14 cellular contexts compared by ENCODE assay signal in the genomic region with DNA sequence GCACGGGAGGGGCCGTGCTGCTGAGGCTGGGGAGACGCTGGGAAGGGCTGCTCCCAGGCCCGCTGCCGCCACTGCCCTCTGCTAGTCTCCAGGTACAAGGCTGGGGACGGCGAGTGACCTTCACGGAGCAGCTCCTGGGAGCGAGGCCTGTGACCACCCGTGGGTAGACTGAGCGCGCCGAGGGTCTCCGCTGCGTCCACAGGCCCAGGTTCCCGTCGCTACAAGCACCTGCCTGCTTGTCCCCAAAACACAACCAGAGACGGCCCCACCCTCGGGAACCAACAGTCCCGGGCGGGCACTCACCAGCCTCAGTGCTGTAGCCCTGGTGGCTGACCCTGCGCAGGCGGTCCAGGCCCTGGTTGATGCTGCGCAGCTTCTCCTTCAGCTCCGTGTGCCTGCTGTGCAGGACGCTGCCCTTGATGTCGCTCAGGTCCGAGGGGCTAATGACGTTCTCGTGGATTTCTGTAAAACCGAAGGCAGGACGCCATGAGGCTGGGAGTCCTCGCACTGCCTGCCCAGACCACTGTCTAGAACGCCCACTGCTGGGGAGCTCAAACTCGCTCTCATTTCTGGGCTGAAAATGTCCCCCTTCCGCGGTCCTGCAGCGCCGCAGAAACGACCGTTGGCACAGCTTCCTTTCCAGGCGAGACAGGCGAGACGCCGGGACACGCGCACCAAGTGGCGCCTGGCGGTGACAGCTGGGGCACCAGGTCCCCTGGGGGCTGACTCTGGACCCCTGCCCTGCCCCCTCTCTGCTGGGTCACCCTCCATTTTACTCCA. TPM values are rescaled to one million over a fixed set of nuclear protein-coding genes. Genes with fewer than 3 reads are reported as not detected.
DNase-seq lines count a peak whose midpoint lies in the region; TF ChIP-seq lines count a peak whose summit lies in the region.
"Had no signal": no experiment of that assay in that cellular context is flagged by ENCODE, and none has a peak within 500 bp of the region (broad histone marks: within the 10 kb centered on the region; RNA-seq: fewer than 3 reads in every experiment).

No MANE protein-coding gene starts in this region.

- peaks cover 5% of the 10 kb centered on the region for H3K9me3 Mint-ChIP-seq in glutamatergic neuron (ENCODE audit: unreplicated experiment)

- no peak overlapping the region for H2AK5ac ChIP-seq in neuronal stem cell (ENCODE audit: low read depth, low read length)

- H3K14ac ChIP-seq in neuronal stem cell (ENCODE audit: low read length), result no peak overlapping the region

- no peaks in the 10 kb centered on the region for H3K27me3 ChIP-seq in BE2C
- H3K27me3 ChIP-seq in neuronal stem cell (ENCODE audit: control insufficient read depth in 3 of 3, insufficient read depth in 3 of 3, low read depth in 1 of 3, low read length in 3 of 3), result no peaks in the 10 kb centered on the region

- no peaks in the 10 kb centered on the region for H3K4me1 ChIP-seq in BE2C
- no peaks in the 10 kb centered on the region for H3K4me1 ChIP-seq in neuronal stem cell (ENCODE audit: control insufficient read depth in 2 of 2, insufficient read depth in 1 of 2, low read depth in 1 of 2, low read length in 2 of 2)

- peaks cover 8% of the 10 kb centered on the region for H3K4me1 Mint-ChIP-seq in glutamatergic neuron (ENCODE audit: low read depth, unreplicated experiment)

- no peak overlapping the region for H4K8ac ChIP-seq in neuronal stem cell (ENCODE audit: low read depth, low read length)

- H2BK5ac ChIP-seq in neuronal stem cell (ENCODE audit: low read length), result peak overlapping the region; percentile 66

- H4K91ac ChIP-seq in neuronal stem cell (ENCODE audit: low read depth, low read length, poor library complexity), result no peak overlapping the region

- H3K27ac Mint-ChIP-seq in glutamatergic neuron (ENCODE audit: unreplicated experiment), result no peak overlapping the region

- H3K4me3 Mint-ChIP-seq in glutamatergic neuron (ENCODE audit: unreplicated experiment), result no peak overlapping the region

- no peak overlapping the region for H3K4me2 ChIP-seq in neuronal stem cell (ENCODE audit: insufficient read depth, low read length, poor library complexity, severe bottlenecking)

- no peak overlapping the region for H3K4me3 ChIP-seq in BE2C (ENCODE audit: low read depth, low read length)
- no peak overlapping the region for H3K4me3 ChIP-seq in neuronal stem cell (ENCODE audit: low read length in 2 of 2)

- peak; percentile 11 for DNase-seq in activated CD8-positive, alpha-beta memory T cell treated with anti-CD3 and anti-CD28 coated beads, Interleukin-2, amount 50 U/mL, for 4 hours
- no peak for DNase-seq in activated CD8-positive, alpha-beta memory T cell treated with anti-CD3 and anti-CD28 coated beads for 24 hours
- DNase-seq in BE2C, result peak; percentile 7
- DNase-seq in glutamatergic neuron, result peak; percentile 17
- DNase-seq in neuronal stem cell (ENCODE audit: low spot score), result no peak
- no peak for DNase-seq in GM10266 (ENCODE audit: extremely low spot score)
- no peak for DNase-seq in cortex of kidney (lab: John Stamatoyannopoulos, UW)
- DNase-seq in GOT3 (lab: John Stamatoyannopoulos, UW), result no peak
- DNase-seq: DMS79 treated with DMSO at 0.1 percent for 48 hours, KG1, NCI-H187, NCI-H526 had no signal

- H3K23ac ChIP-seq in neuronal stem cell (ENCODE audit: low read depth, low read length, poor library complexity), result peak overlapping the region; percentile 73

- H3K36me3 ChIP-seq in BE2C (peaks cover 83% of the 10 kb centered on the region), neuronal stem cell (replicated peaks in 1 of 2; ENCODE audit: control insufficient read depth in 2 of 2, insufficient read depth in 2 of 2, low read length in 2 of 2) (peaks cover 64 to 97% of the 10 kb centered on the region in 2 donors)

- peaks cover 11% of the 10 kb centered on the region for H3K79me1 ChIP-seq in neuronal stem cell (ENCODE audit: low read depth, low read length)

- no CpG with 5 or more reads among the region's 49 CpGs for WGBS in neuronal stem cell (ENCODE audit: extremely low coverage in 2 of 2, insufficient read length in 2 of 2, insufficient replicate concordance in 1 of 2), 2 donors

- H3K4ac ChIP-seq in neuronal stem cell (ENCODE audit: low read length), result no peak overlapping the region

- H2BK120ac ChIP-seq in neuronal stem cell (ENCODE audit: low read depth, low read length), result no peak overlapping the region

- H3K9me3 ChIP-seq in BE2C (no peaks in the 10 kb centered on the region), neuronal stem cell (replicated peaks in 1 of 2; ENCODE audit: control insufficient read depth in 2 of 2, insufficient read depth in 1 of 2, low read depth in 1 of 2, low read length in 2 of 2) (no peaks in the 10 kb centered on the region)

- peaks cover 2% of the 10 kb centered on the region for H3K36me3 Mint-ChIP-seq in glutamatergic neuron (ENCODE audit: unreplicated experiment)

- no peak overlapping the region for H2BK15ac ChIP-seq in neuronal stem cell (ENCODE audit: low read length)

- H3K27me3 Mint-ChIP-seq in glutamatergic neuron (ENCODE audit: unreplicated experiment), result peaks cover 4% of the 10 kb centered on the region

- TF ChIP-seq CTCF in BE2C (IDR thresholded peaks at IDR 0.05; ENCODE audit: low read depth, low read length) (no peak), glutamatergic neuron (IDR thresholded peaks at IDR 0.05; ENCODE audit: partially characterized antibody, unreplicated experiment) (no peak), GM10266 (IDR thresholded peaks at IDR 0.05; ENCODE audit: control insufficient read depth, insufficient read depth, low read depth, missing control alignments) (no peak)

- no peak overlapping the region for H2AFZ ChIP-seq in neuronal stem cell (ENCODE audit: low read length)

- H3K9ac ChIP-seq in neuronal stem cell (ENCODE audit: low read depth, low read length, poor library complexity), result no peak overlapping the region

- no peak overlapping the region for H2BK12ac ChIP-seq in neuronal stem cell (ENCODE audit: low read length)

- H3K18ac ChIP-seq in neuronal stem cell (ENCODE audit: low read length), result no peak overlapping the region

- no peak overlapping the region for H3K27ac ChIP-seq in neuronal stem cell (replicated peaks; ENCODE audit: low read length)
- H3K27ac ChIP-seq: 22Rv1 had no signal

RNA-seq across cellular contexts. Expression of a gene that starts 14.3 kb away (rescaled TPM):
- polyA plus RNA-seq in BE2C (2012; ENCODE audit: insufficient read depth, insufficient read length, low read depth), result 74.0 TPM
- total RNA-seq in glutamatergic neuron (ENCODE audit: unreplicated experiment), result 68.5 TPM
- 56.9 TPM for polyA plus RNA-seq in neuronal stem cell (2013, experiment 1 of 2)
- polyA plus RNA-seq in neuronal stem cell (2013, experiment 2 of 2), result 58.7 TPM

RNA-seq across cellular contexts. Expression of a gene that starts 54.8 kb away (rescaled TPM):
- 0.83 TPM for polyA plus RNA-seq in BE2C (2012; ENCODE audit: insufficient read depth, insufficient read length, low read depth)
- 5.1 TPM for total RNA-seq in glutamatergic neuron (ENCODE audit: unreplicated experiment)
- 0.14 TPM for polyA plus RNA-seq in neuronal stem cell (2013, experiment 1 of 2)
- polyA plus RNA-seq in neuronal stem cell (2013, experiment 2 of 2), result 0.11 TPM
- polyA plus RNA-seq: AG04450 had no signal

Comparison
In these comparisons a context has a peak if more than half of its experiments do, and no peak if none do; other contexts are left out.
1. DNase-seq: peak in activated CD8-positive, alpha-beta memory T cell treated with anti-CD3 and anti-CD28 coated beads, Interleukin-2, amount 50 U/mL, for 4 hours (single experiment), BE2C (single experiment) and glutamatergic neuron (single experiment); none in activated CD8-positive, alpha-beta memory T cell treated with anti-CD3 and anti-CD28 coated beads for 24 hours (single experiment), neuronal stem cell (single experiment), GM10266 (single experiment), cortex of kidney (single experiment) and GOT3 (single experiment).